Comparison of ENCODE assay signal across 20 cellular contexts in the genomic region with DNA sequence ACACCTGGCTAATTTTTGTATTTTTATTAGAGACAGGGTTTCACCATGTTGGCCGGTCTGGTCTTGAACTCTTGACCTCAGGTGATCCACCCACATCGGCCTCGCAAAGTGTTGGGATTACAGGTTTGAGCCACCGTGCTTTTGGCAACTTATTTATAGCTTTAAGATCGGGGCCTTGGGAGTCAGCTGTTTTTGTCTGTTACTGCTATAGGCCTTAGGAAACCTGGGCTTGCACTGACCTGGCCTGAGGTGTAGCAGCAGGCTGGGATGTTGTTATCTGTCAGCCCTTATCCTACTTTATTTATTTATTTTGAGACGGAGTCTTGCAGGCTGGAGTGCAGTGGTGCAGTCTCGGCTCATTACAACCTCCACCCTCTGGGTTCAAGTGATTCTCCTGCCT. TPM values are rescaled to one million over a fixed set of nuclear protein-coding genes. Genes with fewer than 3 reads are reported as not detected.
DNase-seq lines count a peak whose midpoint lies in the region; ATAC-seq, FAIRE-seq and TF ChIP-seq lines count a peak whose summit lies in the region.
"Had no signal": no experiment of that assay in that cellular context is flagged by ENCODE, and none has a peak within 500 bp of the region (broad histone marks: within the 10 kb centered on the region; RNA-seq: fewer than 3 reads in every experiment).

No MANE protein-coding gene starts in this region.

- H3K36me3 ChIP-seq in HepG2 (replicated peaks in 1 of 2; ENCODE audit: control insufficient read depth in 1 of 2, insufficient read depth in 2 of 2, low read length in 2 of 2) (no peaks in the 10 kb centered on the region; a peak in 1 of 5 replicates), right lobe of liver (no peaks in the 10 kb centered on the region), esophagus muscularis mucosa (no peaks in the 10 kb centered on the region), sigmoid colon (no peaks in the 10 kb centered on the region)

- no TSS peak for BruUV-seq in HepG2 (replicated peaks; lab: Mats Ljungman, UMichigan)

- H3K9me3 Mint-ChIP-seq in type B pancreatic cell = no peaks in the 10 kb centered on the region
- H3K9me3 Mint-ChIP-seq: CD8-positive, alpha-beta memory T cell had no signal

- H3K9ac ChIP-seq in HepG2 (ENCODE audit: insufficient read depth, low read depth, low read length) = no peak overlapping the region
- H3K9ac ChIP-seq: BLaER1, GM23248 had no signal

- no peak for TF ChIP-seq POLR2A in HepG2 (IDR thresholded peaks at IDR 0.05; ENCODE audit: insufficient read depth in 1 of 2, low read depth in 2 of 2, low read length in 2 of 2)
- no peak for TF ChIP-seq POLR2A in right lobe of liver (IDR thresholded peaks at IDR 0.05)
- TF ChIP-seq POLR2A in esophagus muscularis mucosa (IDR thresholded peaks at IDR 0.05; ENCODE audit: low read depth) = no peak
- no peak for TF ChIP-seq POLR2A in sigmoid colon (IDR thresholded peaks at IDR 0.05)

- H3K27me3 ChIP-seq in HepG2 (ENCODE audit: control insufficient read depth in 1 of 2, insufficient read depth in 2 of 2, low read length in 2 of 2) (no peaks in the 10 kb centered on the region), right lobe of liver (no peaks in the 10 kb centered on the region), esophagus muscularis mucosa (no peaks in the 10 kb centered on the region), sigmoid colon (no peaks in the 10 kb centered on the region)
- H3K27me3 ChIP-seq: BLaER1 had no signal

- H4K20me1 ChIP-seq in HepG2 (ENCODE audit: insufficient read depth, low read length) = peaks cover 34% of the 10 kb centered on the region

- POLR2A ChIA-PET in HepG2 (lab: Yijun Ruan, JAX) = no interaction called here
- POLR2A ChIA-PET in HEK293T (lab: Yijun Ruan, JAX) = no interaction called here

- CTCF ChIA-PET in HepG2 (lab: Yijun Ruan, JAX; ENCODE audit: low intra/inter-chr PET ratio, low total read pairs) = no interaction called here
- CTCF ChIA-PET in HEK293T (lab: Yijun Ruan, JAX) = interaction anchor here (0.7 kb wide), 1 partner anchor 23 kb away, joined by 3 read pairs; no protein-coding TSS in a partner anchor

- H3K4me1 ChIP-seq in HepG2 (ENCODE audit: insufficient read depth, low read length) = peaks cover 44% of the 10 kb centered on the region
- H3K4me1 ChIP-seq in right lobe of liver = peaks cover 0 to 31% (median 5%) of the 10 kb centered on the region in 4 donors
- H3K4me1 ChIP-seq in esophagus muscularis mucosa = peaks cover 51 to 83% (median 70%) of the 10 kb centered on the region in 4 donors
- H3K4me1 ChIP-seq in sigmoid colon = peaks cover 0 to 64% (median 53%) of the 10 kb centered on the region in 4 donors
- H3K4me1 ChIP-seq: Caco-2 had no signal

- no peak for ATAC-seq in HepG2
- no peak for ATAC-seq in right lobe of liver
- ATAC-seq in HG03460 (IDR thresholded peaks at IDR 0.05; ENCODE audit: unreplicated experiment) = no peak
- ATAC-seq: HCT116 had no signal

- H3K27ac Mint-ChIP-seq in type B pancreatic cell = peak overlapping the region; percentile 95

- H3K79me2 ChIP-seq in HepG2 (ENCODE audit: insufficient read depth, low read length) = peaks cover 91% of the 10 kb centered on the region

- no peak overlapping the region for H3K4me2 ChIP-seq in HepG2 (ENCODE audit: low read depth, low read length)
- H3K4me2 ChIP-seq: BLaER1 had no signal

- in situ Hi-C loops in HepG2 (cut with HindIII; ENCODE audit: extremely low pct_ligation_motif_present, low pct_unique_long_range_greater_than_20kb) (no loop called here), G401 (cut with HindIII; ENCODE audit: low sequenced_read_pairs) (no loop called here)

- no peak for TF ChIP-seq RAD21 in HepG2 (CRISPR knock-in tag; IDR thresholded peaks at IDR 0.05)

- H3K36me3 Mint-ChIP-seq in type B pancreatic cell = peaks cover 8% of the 10 kb centered on the region

- no peak overlapping the region for H3K4me3 Mint-ChIP-seq in type B pancreatic cell

- no peak for TF ChIP-seq EP300 in HepG2 (IDR thresholded peaks at IDR 0.05; ENCODE audit: low read depth in 2 of 2, low read length in 2 of 2)
- TF ChIP-seq EP300 in HepG2 (CRISPR knock-in tag; IDR thresholded peaks at IDR 0.05; ENCODE audit: borderline replicate concordance) = no peak
- no peak for TF ChIP-seq EP300 in esophagus muscularis mucosa (IDR thresholded peaks at IDR 0.05)
- TF ChIP-seq EP300 in sigmoid colon (IDR thresholded peaks at IDR 0.05) = no peak

- FAIRE-seq in HepG2 (lab: Jason Lieb, UNC) = no peak
- FAIRE-seq: GM19239, H54 had no signal

- H3K9me3 ChIP-seq in HepG2 (ENCODE audit: low read length) = no peaks in the 10 kb centered on the region
- H3K9me3 ChIP-seq in right lobe of liver = no peaks in the 10 kb centered on the region
- H3K9me3 ChIP-seq in esophagus muscularis mucosa = no peaks in the 10 kb centered on the region
- no peaks in the 10 kb centered on the region for H3K9me3 ChIP-seq in sigmoid colon
- H3K9me3 ChIP-seq: BLaER1, Caco-2 had no signal

- no peak overlapping the region for H2AFZ ChIP-seq in HepG2 (ENCODE audit: low read length)
- H2AFZ ChIP-seq: GM23248 had no signal

- intact Hi-C loops in HepG2 (cut with micrococcal nuclease; ENCODE audit: unreplicated experiment) (no loop called here), right lobe of liver (cut with DNase I) (no loop called here), esophagus muscularis mucosa (cut with DNase I) (no loop called here), sigmoid colon (cut with DNase I) (no loop called here)

- WGBS in HepG2 (ENCODE audit: low lambda C conversion rate) = 86% methylated on average over 7 of the region's 7 CpGs
- 53% methylated on average over 7 of the region's 7 CpGs for WGBS in right lobe of liver (ENCODE audit: insufficient coverage, low coverage, low lambda C conversion rate, missing lambda C conversion rate)
- 74% methylated on average over 7 of the region's 7 CpGs for WGBS in esophagus muscularis mucosa
- WGBS in sigmoid colon, 2 donors = 71 to 82% methylated on average over 7 of the region's 7 CpGs

- TF ChIP-seq CTCF in HepG2 (CRISPR knock-in tag; IDR thresholded peaks at IDR 0.05) (no peak), right lobe of liver (IDR thresholded peaks at IDR 0.05) (no peak), esophagus muscularis mucosa (IDR thresholded peaks at IDR 0.05) (no peak), sigmoid colon (IDR thresholded peaks at IDR 0.05) (no peak), type B pancreatic cell (conservative IDR thresholded peaks at IDR 0.05) (no peak)

- DNase-seq in HepG2 (ENCODE audit: low spot score) = no peak
- no peak for DNase-seq in right lobe of liver
- no peak for DNase-seq in esophagus muscularis mucosa (ENCODE audit: extremely low spot score)
- no peak for DNase-seq in sigmoid colon
- no peak for DNase-seq in type B pancreatic cell (ENCODE audit: extremely low spot score, unreplicated experiment)
- DNase-seq in G401 (ENCODE audit: low spot score) = no peak
- no peak for DNase-seq in HEK293T (ENCODE audit: extremely low spot score)
- DNase-seq: 8988T; AML-193; Caco-2; CD8-positive, alpha-beta memory T cell; DND-41; GF-D8; GM23248 had no signal

- H3K27me3 Mint-ChIP-seq in type B pancreatic cell = no peaks in the 10 kb centered on the region
- H3K27me3 Mint-ChIP-seq: CD8-positive, alpha-beta memory T cell had no signal

- peaks cover 33% of the 10 kb centered on the region for H3K4me1 Mint-ChIP-seq in type B pancreatic cell (ENCODE audit: unreplicated experiment)

- H3K4me3 ChIP-seq in HepG2 (replicated peaks in 1 of 3; ENCODE audit: insufficient read depth in 1 of 3, low read depth in 2 of 3, low read length in 3 of 3) (no peak overlapping the region), right lobe of liver (no peak overlapping the region), esophagus muscularis mucosa (no peak overlapping the region), sigmoid colon (no peak overlapping the region)
- H3K4me3 ChIP-seq: BLaER1, GM23248 had no signal

- H3K27ac ChIP-seq in HepG2 (ENCODE audit: extremely low read length, insufficient read depth, low read length) (no peak overlapping the region), right lobe of liver (no peak overlapping the region), esophagus muscularis mucosa (replicated peaks in 1 of 4) (peak overlapping the region; percentile 69 to 72 (median 71)), sigmoid colon (peak overlapping the region; percentile 10 to 74 (median 51))
- H3K27ac ChIP-seq: BLaER1, GM23248 had no signal

RNA-seq across cellular contexts. Expression of gene SZRD1, which starts 11.4 kb away (rescaled TPM):
- total RNA-seq in HepG2 (2016; rRNA removed; fragmentation: Illumina TruSeq; extraction: Trizol) (28.5 and 38.6 TPM in 2 replicates), right lobe of liver (10 to 100 TPM; 41.4 to 57.8 (median 47.5) TPM), esophagus muscularis mucosa (100 to 1,000 TPM in 2 of 4 donors, 10 to 100 TPM in 2; 70.2 to 110 (median 98.3) TPM), sigmoid colon (10 to 100 TPM; 65.0 to 77.3 (median 68.1) TPM), type B pancreatic cell (ENCODE audit: low replicate concordance) (127 and 140 TPM in 2 replicates)
- 12.7 and 18.5 TPM in 2 replicates for total RNA-seq in HepG2 (2016; cell fraction: cytosol; rRNA removed; fragmentation: Illumina TruSeq; extraction: Trizol; ENCODE audit: low read depth)
- total RNA-seq in HepG2 (2016; cell fraction: insoluble cytoplasmic fraction; rRNA removed; fragmentation: Illumina TruSeq; extraction: Trizol) = 31.4 and 32.6 TPM in 2 replicates
- total RNA-seq in HepG2 (2016; cell fraction: membrane; rRNA removed; fragmentation: Illumina TruSeq; extraction: Trizol) = 51.4 and 51.8 TPM in 2 replicates
- total RNA-seq in HepG2 (2016; cell fraction: nucleus; rRNA removed; fragmentation: Illumina TruSeq; extraction: Trizol) = 18.9 and 20.9 TPM in 2 replicates
- polyA plus RNA-seq in HepG2 (2011; rRNA removed) (41.4 and 49.1 TPM in 2 replicates), sigmoid colon (100 to 1,000 TPM in 1 of 3 donors, 10 to 100 TPM in 2; 81.1 to 106 (median 99.6) TPM)
- 42.6 and 48.7 TPM in 2 replicates for polyA plus RNA-seq in HepG2 (2011; cell fraction: cytosol; rRNA removed)
- 28.2 and 28.3 TPM in 2 replicates for polyA plus RNA-seq in HepG2 (2011; cell fraction: nucleus; rRNA removed)
- polyA plus RNA-seq in HepG2 (2012) = 34.4 and 36.9 TPM in 2 replicates
- polyA plus RNA-seq in HepG2 (2016; cell fraction: cytosol; fragmentation: Illumina TruSeq; extraction: Trizol; ENCODE audit: low read depth) = 56.7 and 58.7 TPM in 2 replicates
- polyA plus RNA-seq in HepG2 (2016; cell fraction: insoluble cytoplasmic fraction; fragmentation: Illumina TruSeq; extraction: Trizol; ENCODE audit: low read depth) = 71.8 and 88.8 TPM in 2 replicates
- 116 and 117 TPM in 2 replicates for polyA plus RNA-seq in HepG2 (2016; cell fraction: membrane; fragmentation: Illumina TruSeq; extraction: Trizol; ENCODE audit: low read depth)
- 51.4 and 59.8 TPM in 2 replicates for polyA plus RNA-seq in HepG2 (2016; cell fraction: nucleus; fragmentation: Illumina TruSeq; extraction: Trizol; ENCODE audit: insufficient read depth, low read depth)
- polyA minus RNA-seq in HepG2 (2011; rRNA and poly(A)+ RNA removed; ENCODE audit: low replicate concordance) = 50.6 and 97.3 TPM in 2 replicates
- 24.6 and 26.6 TPM in 2 replicates for polyA minus RNA-seq in HepG2 (2011; cell fraction: cytosol; rRNA and poly(A)+ RNA removed)
- polyA minus RNA-seq in HepG2 (2011; cell fraction: nucleus; rRNA and poly(A)+ RNA removed) = 13.0 and 16.4 TPM in 2 replicates
- total RNA-seq in G401 (2014; rRNA removed; shearing (Covaris generic)) = 77.8 and 109 TPM in 2 replicates

RNA-seq across cellular contexts. Expression of gene FBXO42, which starts 26.2 kb away (rescaled TPM):
- total RNA-seq in HepG2 (2016; rRNA removed; fragmentation: Illumina TruSeq; extraction: Trizol) (7.6 and 9.0 TPM in 2 replicates), right lobe of liver (10 to 100 TPM in 3 of 6 experiments, 1 to 10 TPM in 3; 7.9 to 14.1 (median 10.2) TPM), esophagus muscularis mucosa (10 to 100 TPM; 22.0 to 52.6 (median 35.3) TPM), sigmoid colon (10 to 100 TPM; 16.6 to 29.6 (median 20.4) TPM), type B pancreatic cell (ENCODE audit: low replicate concordance) (18.4 and 19.0 TPM in 2 replicates)
- total RNA-seq in HepG2 (2016; cell fraction: cytosol; rRNA removed; fragmentation: Illumina TruSeq; extraction: Trizol; ENCODE audit: low read depth) = 1.8 and 2.2 TPM in 2 replicates
- 7.3 and 9.0 TPM in 2 replicates for total RNA-seq in HepG2 (2016; cell fraction: insoluble cytoplasmic fraction; rRNA removed; fragmentation: Illumina TruSeq; extraction: Trizol)
- 3.2 and 3.4 TPM in 2 replicates for total RNA-seq in HepG2 (2016; cell fraction: membrane; rRNA removed; fragmentation: Illumina TruSeq; extraction: Trizol)
- 9.0 and 10.5 TPM in 2 replicates for total RNA-seq in HepG2 (2016; cell fraction: nucleus; rRNA removed; fragmentation: Illumina TruSeq; extraction: Trizol)
- polyA plus RNA-seq in HepG2 (2011; rRNA removed) (17.2 and 17.5 TPM in 2 replicates), sigmoid colon (10 to 100 TPM in 1 of 3 donors, 1 to 10 TPM in 2; 8.8 to 12.1 (median 9.0) TPM)
- 11.3 and 12.6 TPM in 2 replicates for polyA plus RNA-seq in HepG2 (2011; cell fraction: cytosol; rRNA removed)
- 16.2 and 16.9 TPM in 2 replicates for polyA plus RNA-seq in HepG2 (2011; cell fraction: nucleus; rRNA removed)
- polyA plus RNA-seq in HepG2 (2012) = 9.9 and 10.1 TPM in 2 replicates
- polyA plus RNA-seq in HepG2 (2016; cell fraction: cytosol; fragmentation: Illumina TruSeq; extraction: Trizol; ENCODE audit: low read depth) = 0.43 and 1.1 TPM in 2 replicates
- 8.9 and 10.1 TPM in 2 replicates for polyA plus RNA-seq in HepG2 (2016; cell fraction: insoluble cytoplasmic fraction; fragmentation: Illumina TruSeq; extraction: Trizol; ENCODE audit: low read depth)
- polyA plus RNA-seq in HepG2 (2016; cell fraction: membrane; fragmentation: Illumina TruSeq; extraction: Trizol; ENCODE audit: low read depth) = 1.4 and 1.6 TPM in 2 replicates
- polyA plus RNA-seq in HepG2 (2016; cell fraction: nucleus; fragmentation: Illumina TruSeq; extraction: Trizol; ENCODE audit: insufficient read depth, low read depth) = 8.1 and 9.2 TPM in 2 replicates
- 14.6 and 25.0 TPM in 2 replicates for polyA minus RNA-seq in HepG2 (2011; rRNA and poly(A)+ RNA removed; ENCODE audit: low replicate concordance)
- 8.8 and 9.5 TPM in 2 replicates for polyA minus RNA-seq in HepG2 (2011; cell fraction: cytosol; rRNA and poly(A)+ RNA removed)
- polyA minus RNA-seq in HepG2 (2011; cell fraction: nucleus; rRNA and poly(A)+ RNA removed) = 24.2 and 24.5 TPM in 2 replicates
- 19.7 and 28.2 TPM in 2 replicates for total RNA-seq in G401 (2014; rRNA removed; shearing (Covaris generic))

RNA-seq across cellular contexts. Expression of gene SPATA21, which starts 58.8 kb away (rescaled TPM):
- total RNA-seq in HepG2 (2016; rRNA removed; fragmentation: Illumina TruSeq; extraction: Trizol) (0.21 and 0.80 TPM in 2 replicates), right lobe of liver (1 to 10 TPM in 2 of 6 experiments, not detected in 4; 1.6 to 1.8 TPM), esophagus muscularis mucosa (not detected), sigmoid colon (not detected), type B pancreatic cell (ENCODE audit: low replicate concordance) (not detected in 2 replicates)
- 0.35 and 0.51 TPM in 2 replicates for total RNA-seq in HepG2 (2016; cell fraction: cytosol; rRNA removed; fragmentation: Illumina TruSeq; extraction: Trizol; ENCODE audit: low read depth)
- 0.25 and 0.74 TPM in 2 replicates for total RNA-seq in HepG2 (2016; cell fraction: insoluble cytoplasmic fraction; rRNA removed; fragmentation: Illumina TruSeq; extraction: Trizol)
- 0.21 and 0.40 TPM in 2 replicates for total RNA-seq in HepG2 (2016; cell fraction: membrane; rRNA removed; fragmentation: Illumina TruSeq; extraction: Trizol)
- 1.3 and 1.5 TPM in 2 replicates for total RNA-seq in HepG2 (2016; cell fraction: nucleus; rRNA removed; fragmentation: Illumina TruSeq; extraction: Trizol)
- polyA plus RNA-seq in HepG2 (2011; rRNA removed) (1.4 and 1.8 TPM in 2 replicates), sigmoid colon (under 1 TPM; under 0.01 to 0.23 (median 0.17) TPM)
- polyA plus RNA-seq in HepG2 (2011; cell fraction: cytosol; rRNA removed) = 0.54 and 1.0 TPM in 2 replicates
- 7.5 and 11.1 TPM in 2 replicates for polyA plus RNA-seq in HepG2 (2011; cell fraction: nucleus; rRNA removed)
- polyA plus RNA-seq in HepG2 (2012) = 0.85 and 0.95 TPM in 2 replicates
- polyA plus RNA-seq in HepG2 (2016; cell fraction: cytosol; fragmentation: Illumina TruSeq; extraction: Trizol; ENCODE audit: low read depth) = 0.08 and 0.24 TPM in 2 replicates
- 0.33 and 0.38 TPM in 2 replicates for polyA plus RNA-seq in HepG2 (2016; cell fraction: insoluble cytoplasmic fraction; fragmentation: Illumina TruSeq; extraction: Trizol; ENCODE audit: low read depth)
- 0.07 and 0.15 TPM in 2 replicates for polyA plus RNA-seq in HepG2 (2016; cell fraction: membrane; fragmentation: Illumina TruSeq; extraction: Trizol; ENCODE audit: low read depth)
- polyA plus RNA-seq in HepG2 (2016; cell fraction: nucleus; fragmentation: Illumina TruSeq; extraction: Trizol; ENCODE audit: insufficient read depth, low read depth) = 4.4 and 5.3 TPM in 2 replicates
- 0.26 TPM in 1 of 2 replicates, not detected in the other for polyA minus RNA-seq in HepG2 (2011; rRNA and poly(A)+ RNA removed; ENCODE audit: low replicate concordance)
- polyA minus RNA-seq in HepG2 (2011; cell fraction: cytosol; rRNA and poly(A)+ RNA removed) = 0.30 and 0.70 TPM in 2 replicates
- polyA minus RNA-seq in HepG2 (2011; cell fraction: nucleus; rRNA and poly(A)+ RNA removed) = 0.75 and 0.77 TPM in 2 replicates
- total RNA-seq in G401 (2014; rRNA removed; shearing (Covaris generic)) = not detected in 2 replicates
- total RNA-seq: Caco-2; CD8-positive, alpha-beta memory T cell; GM23248; HT-29 had no signal
- polyA plus RNA-seq: CD8-positive, alpha-beta memory T cell; GM23248 had no signal

Comparison
In these comparisons a context has a peak if more than half of its experiments do, and no peak if none do; other contexts are left out.
1. H3K27ac ChIP-seq: peak in esophagus muscularis mucosa (4 of 4) and sigmoid colon (4 of 4); none in HepG2 (single experiment) and right lobe of liver (0 of 3).